9 cellular contexts compared by ENCODE assay signal in the genomic region with DNA sequence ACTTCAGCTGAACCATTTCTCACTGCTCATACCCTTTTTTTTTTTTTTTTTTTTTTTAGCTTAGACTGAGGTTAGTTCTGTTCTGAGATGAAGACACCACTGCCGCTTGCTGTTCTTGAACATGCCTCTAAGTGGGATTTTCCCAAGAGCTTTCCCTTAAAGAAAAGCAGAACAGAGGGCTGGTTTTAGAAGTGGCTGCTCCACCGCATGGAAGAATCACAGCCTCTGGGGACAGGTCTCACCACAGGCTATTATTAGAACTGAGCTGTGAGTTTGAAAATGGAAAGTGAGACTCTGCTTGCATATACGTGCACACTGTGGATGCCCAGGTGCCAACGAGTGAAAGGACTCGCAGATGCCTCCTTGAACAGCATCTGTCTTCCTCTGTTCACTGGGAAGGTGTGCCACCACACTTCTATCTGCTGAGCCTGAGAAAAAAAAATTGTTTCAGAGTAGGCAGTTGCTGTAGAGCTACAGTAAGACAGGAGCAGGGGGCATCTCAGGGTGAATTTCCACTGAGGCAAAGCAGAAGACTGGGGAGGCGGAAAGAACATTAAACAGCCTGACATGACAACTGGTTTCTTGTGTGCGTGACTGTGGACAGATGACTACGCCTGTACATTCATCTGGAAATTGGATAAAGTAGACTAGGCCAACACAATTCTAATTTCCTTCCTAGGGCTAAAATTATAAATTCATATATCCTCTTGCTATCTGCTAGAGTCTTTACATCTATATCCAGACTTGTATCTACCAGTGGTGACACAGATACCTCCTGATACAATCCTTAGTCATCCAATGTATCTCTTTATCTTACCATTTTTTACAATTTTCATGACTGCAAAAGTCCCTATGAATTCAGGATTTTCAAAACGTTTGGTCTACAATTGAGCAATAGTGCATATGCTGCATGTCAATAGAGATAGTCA.
DNase-seq lines count a peak whose midpoint lies in the region; ATAC-seq and TF ChIP-seq lines count a peak whose summit lies in the region.
"Had no signal": no experiment of that assay in that cellular context is flagged by ENCODE, and none has a peak within 500 bp of the region (broad histone marks: within the 10 kb centered on the region; RNA-seq: fewer than 3 reads in every experiment).

No MANE protein-coding gene starts in this region.

- no peaks in the 10 kb centered on the region for H3K27me3 ChIP-seq in right atrium auricular region
- H3K27me3 ChIP-seq in KMS-11 (ENCODE audit: insufficient read depth, low read depth) = no peaks in the 10 kb centered on the region

- peak overlapping the region; percentile 14; the same call in 1 of the 2 replicates for H3K4me2 ChIP-seq in KMS-11

- H3K4me3 ChIP-seq in right atrium auricular region = no peak overlapping the region
- no peak overlapping the region for H3K4me3 ChIP-seq in KMS-11 (IDR thresholded peaks at IDR 0.05; ENCODE audit: insufficient read depth, low read depth, low read length)
- no peak overlapping the region for H3K4me3 ChIP-seq in coronary artery

- no peak for TF ChIP-seq CTCF in right atrium auricular region (IDR thresholded peaks at IDR 0.05)
- no peak for TF ChIP-seq CTCF in KMS-11 (conservative IDR thresholded peaks at IDR 0.05; ENCODE audit: low read depth, low read length)
- no peak for TF ChIP-seq CTCF in coronary artery (IDR thresholded peaks at IDR 0.05)

- no peak overlapping the region for H3K9ac ChIP-seq in KMS-11

- no peaks in the 10 kb centered on the region for H3K4me1 ChIP-seq in right atrium auricular region
- H3K4me1 ChIP-seq in KMS-11 (ENCODE audit: low read depth, poor library complexity, severe bottlenecking) = peaks cover 17% of the 10 kb centered on the region

- peak; percentile 82 for ATAC-seq in HG02610 (IDR thresholded peaks at IDR 0.05; ENCODE audit: unreplicated experiment)
- ATAC-seq in stimulated activated naive CD8-positive, alpha-beta T cell treated with anti-CD3 and anti-CD28 coated beads, Interleukin-15, Interleukin-2, amounts not matched to agents 100 U/mL and 50 U/mL, for 24 hours = peak; percentile 79

- DNase-seq in cardiac septum (ENCODE audit: low spot score) = peak; percentile 59
- DNase-seq in right atrium auricular region (ENCODE audit: low spot score) = no peak
- DNase-seq in stimulated activated naive CD8-positive, alpha-beta T cell treated with anti-CD3 and anti-CD28 coated beads, Interleukin-15, Interleukin-2, amounts not matched to agents 100 U/mL and 50 U/mL, for 24 hours = peak; percentile 18
- no peak for DNase-seq in NCI-H2029 (lab: John Stamatoyannopoulos, UW)
- no peak for DNase-seq in germinal center (ENCODE audit: low spot score)
- DNase-seq in coronary artery (ENCODE audit: low spot score) = no peak
- DNase-seq: activated naive CD8-positive, alpha-beta T cell treated with anti-CD3 and anti-CD28 coated beads, Interleukin-2, amount 10 ng/mL, durations not matched to agents 7 days and 5 days had no signal

- H3K27ac ChIP-seq in right atrium auricular region (peak overlapping the region in 1 of 2 donors; percentile 50), KMS-11 (no peak overlapping the region), coronary artery (no peak overlapping the region)

- H3K9me3 ChIP-seq in right atrium auricular region = no peaks in the 10 kb centered on the region

- intact Hi-C loops in cardiac septum (cut with DNase I) = no loop called here

- no peaks in the 10 kb centered on the region for H3K79me2 ChIP-seq in KMS-11 (ENCODE audit: insufficient read depth, low read depth)

- H2AFZ ChIP-seq in KMS-11 (ENCODE audit: low read depth) = no peak overlapping the region

- no peaks in the 10 kb centered on the region for H3K36me3 ChIP-seq in right atrium auricular region
- H3K36me3 ChIP-seq in KMS-11 (ENCODE audit: insufficient read depth) = no peaks in the 10 kb centered on the region

- H4K20me1 ChIP-seq in KMS-11 (ENCODE audit: insufficient read depth) = no peaks in the 10 kb centered on the region

Comparison
In these comparisons a context has a peak if more than half of its experiments do, and no peak if none do; other contexts are left out.
1. DNase-seq: peak in cardiac septum (single experiment) and stimulated activated naive CD8-positive, alpha-beta T cell treated with anti-CD3 and anti-CD28 coated beads, Interleukin-15, Interleukin-2, amounts not matched to agents 100 U/mL and 50 U/mL, for 24 hours (single experiment); none in right atrium auricular region (single experiment), NCI-H2029 (single experiment), germinal center (single experiment) and coronary artery (single experiment).